ENCODE assay signal across 14 cellular contexts in genomic region chr6:100307561-100307960, GRCh38.
DNase-seq lines count a peak whose midpoint lies in the region; ATAC-seq and TF ChIP-seq lines count a peak whose summit lies in the region.
"Had no signal": no experiment of that assay in that cellular context is flagged by ENCODE, and none has a peak within 500 bp of the region (broad histone marks: within the 10 kb centered on the region; RNA-seq: fewer than 3 reads in every experiment).

No MANE protein-coding gene starts in this region.

- H3K4me1 ChIP-seq in HCT116 (ENCODE audit: control insufficient read depth in 1 of 2, insufficient read depth in 2 of 2, low read length in 2 of 2) (peaks cover 3 to 10% of the 10 kb centered on the region in 2 experiments; a peak in 3 of 4 replicates), NT2/D1 (ENCODE audit: insufficient read depth, insufficient read length) (no peaks in the 10 kb centered on the region), breast epithelium (no peaks in the 10 kb centered on the region)
- H3K4me1 ChIP-seq: HAP-1 had no signal

- H3K9me3 ChIP-seq in HCT116 (ENCODE audit: control insufficient read depth in 1 of 2, insufficient read depth in 1 of 2, low read depth in 1 of 2, low read length in 2 of 2) = no peaks in the 10 kb centered on the region
- H3K9me3 ChIP-seq in NT2/D1 (ENCODE audit: insufficient read depth, low read length) = no peaks in the 10 kb centered on the region
- no peaks in the 10 kb centered on the region for H3K9me3 ChIP-seq in breast epithelium
- H3K9me3 ChIP-seq: HAP-1 had no signal

- CTCF ChIA-PET in HCT116 (lab: Charles Lee) = no interaction called here

- TF ChIP-seq RAD21 in HCT116 (IDR thresholded peaks at IDR 0.05; ENCODE audit: low read depth) = no peak

- peak overlapping the region; percentile 50 for H2AFZ ChIP-seq in HCT116 (ENCODE audit: low read depth, low read length, poor library complexity, severe bottlenecking)
- H2AFZ ChIP-seq: GM23248 had no signal

- H3K27me3 ChIP-seq in HCT116 (ENCODE audit: insufficient read depth, low read length) (no peaks in the 10 kb centered on the region), NT2/D1 (ENCODE audit: insufficient read depth, insufficient read length) (no peaks in the 10 kb centered on the region), breast epithelium (no peaks in the 10 kb centered on the region)

- TF ChIP-seq CTCF in HCT116 (IDR thresholded peaks at IDR 0.05 in 2 of 3, conservative IDR thresholded peaks at IDR 0.05 in 1 of 3; ENCODE audit: borderline replicate concordance in 1 of 3, insufficient read depth in 1 of 3, low read depth in 2 of 3, low read length in 2 of 3) (no peak), epithelial cell of esophagus (IDR thresholded peaks at IDR 0.05; ENCODE audit: insufficient read depth, low read depth, low read length, missing control alignments) (no peak), breast epithelium (IDR thresholded peaks at IDR 0.05) (no peak)

- POLR2A ChIA-PET in HCT116 (lab: Charles Lee) = no interaction called here

- no peaks in the 10 kb centered on the region for H4K20me1 ChIP-seq in HCT116 (ENCODE audit: insufficient read depth)

- H3K9me2 ChIP-seq in HCT116 (ENCODE audit: insufficient read depth) = no peaks in the 10 kb centered on the region

- H3K36me3 ChIP-seq in HCT116 (ENCODE audit: control insufficient read depth in 1 of 2, insufficient read depth in 2 of 2, low read length in 2 of 2) (no peaks in the 10 kb centered on the region), NT2/D1 (ENCODE audit: insufficient read depth, insufficient read length, low read length) (no peaks in the 10 kb centered on the region), breast epithelium (no peaks in the 10 kb centered on the region)
- H3K36me3 ChIP-seq: HAP-1 had no signal

- no TSS peak for BruUV-seq in HCT116 (replicated peaks; lab: Mats Ljungman, UMichigan)

- H3K9ac ChIP-seq in HCT116 (ENCODE audit: low read length) (no peak overlapping the region), NT2/D1 (ENCODE audit: insufficient read length, low read depth) (no peak overlapping the region)
- H3K9ac ChIP-seq: GM23248 had no signal

- H3K4me3 ChIP-seq in HCT116 (replicated peaks in 1 of 2; ENCODE audit: low read depth in 1 of 2, low read length in 2 of 2) (no peak overlapping the region), NT2/D1 (ENCODE audit: insufficient read length, low read depth) (no peak overlapping the region), epithelial cell of esophagus (ENCODE audit: low read length) (no peak overlapping the region), breast epithelium (no peak overlapping the region)
- H3K4me3 ChIP-seq: GM12878, GM23248, HAP-1 had no signal

- no peak for ATAC-seq in HCT116
- ATAC-seq: GM12878 had no signal

- RAD21 ChIA-PET in HCT116 (lab: Charles Lee; ENCODE audit: low non-redundant PET in 1 of 2, low total read pairs in 2 of 2, uncharacterized antibody in 2 of 2, unreplicated experiment in 2 of 2) = no interaction called here

- H3K79me2 ChIP-seq in HCT116 (ENCODE audit: insufficient read depth, low read length) = no peaks in the 10 kb centered on the region

- DNase-seq in HCT116 (ENCODE audit: low read depth, low spot score) = no peak
- DNase-seq in NT2/D1 (ENCODE audit: low read depth, low spot score) = peak; percentile 3
- DNase-seq in epithelial cell of esophagus (ENCODE audit: low read depth) = peak; percentile 39
- peak; percentile 14 for DNase-seq in kidney glomerular epithelial cell (lab: John Stamatoyannopoulos, UW)
- DNase-seq in breast epithelium (ENCODE audit: low spot score in 2 of 2) = no peak
- DNase-seq in SW 1271 (lab: John Stamatoyannopoulos, UW) = no peak
- no peak for DNase-seq in RPMI8226
- DNase-seq: C1 segment of cervical spinal cord; CD4-positive, alpha-beta T cell; DMS79; GM23248; HFFc6 had no signal

- no peak overlapping the region for H3K27ac ChIP-seq in HCT116 (ENCODE audit: low read depth, low read length)
- no peak overlapping the region for H3K27ac ChIP-seq in breast epithelium
- H3K27ac ChIP-seq: GM23248 had no signal

- H3K4me2 ChIP-seq in HCT116 (ENCODE audit: low read length) = no peak overlapping the region

- TF ChIP-seq POLR2A in HCT116 (IDR thresholded peaks at IDR 0.05; ENCODE audit: borderline replicate concordance, extremely low read depth, insufficient read depth, insufficient read length) (no peak), breast epithelium (IDR thresholded peaks at IDR 0.05) (no peak)

- intact Hi-C loops in HCT116 (cut with micrococcal nuclease) (no loop called here), breast epithelium (cut with DNase I; ENCODE audit: low total_unique reads) (no loop called here)

TF ChIP-seq in HCT116, 20 proteins besides CTCF, POLR2A, EP300 and RAD21:
- TF ChIP-seq EZH2phosphoT487 (IDR thresholded peaks at IDR 0.05; ENCODE audit: borderline replicate concordance) (no peak), ZFX (IDR thresholded peaks at IDR 0.05) (no peak), MAX (IDR thresholded peaks at IDR 0.05) (no peak), SP1 (IDR thresholded peaks at IDR 0.05; ENCODE audit: low read depth) (no peak), CEBPB (IDR thresholded peaks at IDR 0.05; ENCODE audit: low read depth) (no peak), EZH2 (IDR thresholded peaks at IDR 0.05) (no peak), EGR1 (IDR thresholded peaks at IDR 0.05; ENCODE audit: low read depth) (no peak), CBX3 (IDR thresholded peaks at IDR 0.05; ENCODE audit: low read depth) (no peak), TCF7L2 (IDR thresholded peaks at IDR 0.05; ENCODE audit: borderline replicate concordance, extremely low read depth, insufficient read depth, insufficient read length) (no peak), ZNF274 (IDR thresholded peaks at IDR 0.05; ENCODE audit: low read depth, low read length) (no peak), YY1 (IDR thresholded peaks at IDR 0.05; ENCODE audit: extremely low read depth, insufficient replicate concordance, low read depth, low read length) (no peak), ZBTB33 (IDR thresholded peaks at IDR 0.05; ENCODE audit: extremely low read depth, insufficient replicate concordance, low read length) (no peak), SRF (IDR thresholded peaks at IDR 0.05; ENCODE audit: low read depth) (no peak), ATF3 (IDR thresholded peaks at IDR 0.05) (no peak), ELF1 (IDR thresholded peaks at IDR 0.05; ENCODE audit: borderline replicate concordance, low read depth) (no peak), FOSL1 (IDR thresholded peaks at IDR 0.05; ENCODE audit: low read depth) (no peak), JUND (IDR thresholded peaks at IDR 0.05) (no peak), POLR2AphosphoS5 (IDR thresholded peaks at IDR 0.05; ENCODE audit: low read depth, low read length) (no peak)

Comparison
In these comparisons a context has a peak if more than half of its experiments do, and no peak if none do; other contexts are left out.
1. DNase-seq: peak in NT2/D1 (single experiment), epithelial cell of esophagus (single experiment) and kidney glomerular epithelial cell (single experiment); none in HCT116 (single experiment), breast epithelium (0 of 2), SW 1271 (0 of 2) and RPMI8226 (single experiment).